8 cellular contexts compared by ENCODE assay signal in the genomic region with DNA sequence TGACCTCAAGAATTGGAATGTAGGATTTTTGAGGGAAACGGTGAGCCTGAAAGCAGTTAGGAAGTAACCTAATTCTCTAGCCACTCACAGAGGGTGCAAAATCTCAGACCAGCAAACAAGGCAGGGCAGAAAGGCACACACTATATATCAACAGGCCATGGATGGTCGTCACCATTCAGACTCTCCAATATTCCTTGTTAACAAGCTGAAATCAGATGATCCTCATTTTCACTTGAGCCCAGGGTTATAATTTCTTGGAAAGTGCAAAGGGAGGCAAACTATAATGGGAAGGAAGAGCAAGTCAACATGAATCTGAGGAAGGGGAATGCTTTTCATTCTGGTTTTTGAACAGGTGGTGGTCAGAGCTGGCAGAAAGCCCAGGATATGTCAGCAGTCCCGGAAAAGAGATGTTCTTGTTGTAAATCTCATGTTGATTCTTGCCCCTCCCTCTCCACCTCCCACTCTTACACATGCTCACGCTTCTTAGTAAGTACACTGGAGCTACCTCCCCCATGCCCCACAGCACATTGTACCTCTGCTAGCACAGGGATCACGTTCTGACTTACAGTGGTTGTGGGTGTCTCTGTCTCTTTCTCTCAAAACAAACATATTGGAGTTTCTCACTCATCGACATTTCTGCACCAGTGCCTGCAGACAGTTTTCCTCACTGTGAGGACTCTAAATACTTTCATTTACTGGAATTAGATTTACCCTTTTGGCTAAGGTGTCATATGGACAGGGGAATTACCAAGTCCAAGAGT.
DNase-seq lines count a peak whose midpoint lies in the region; ATAC-seq and TF ChIP-seq lines count a peak whose summit lies in the region.

No MANE protein-coding gene starts in this region.

- ATAC-seq in HG03135 (IDR thresholded peaks at IDR 0.05; ENCODE audit: unreplicated experiment) = peak; percentile 54
- peak; percentile 95 to 96 for ATAC-seq in activated T-cell treated with anti-CD3 and anti-CD28 coated beads, Interleukin-2, amount 50 U/mL, for 4 hours
- peak; percentile 32 for ATAC-seq in left lung
- ATAC-seq in stimulated activated effector memory CD8-positive, alpha-beta T cell treated with anti-CD3 and anti-CD28 coated beads, Interleukin-12 subunit alpha, Interleukin-12 subunit beta, amount 100 ng/mL, for 72 hours = peak; percentile 97
- ATAC-seq in GM19455 (IDR thresholded peaks at IDR 0.05; ENCODE audit: unreplicated experiment) = no peak

- H3K9me3 ChIP-seq in breast epithelium = no peaks in the 10 kb centered on the region
- peaks cover 0 to 6% of the 10 kb centered on the region in 2 donors for H3K9me3 ChIP-seq in left lung

- intact Hi-C loops in MCF 10A (cut with micrococcal nuclease) = loop anchor here (5.0 kb wide), 1 partner anchor 36 kb away; no protein-coding TSS in a partner anchor
- intact Hi-C loops in breast epithelium (cut with DNase I; ENCODE audit: low total_unique reads) = no loop called here
- intact Hi-C loops in left lung (cut with DNase I) = no loop called here

- peaks cover 46% of the 10 kb centered on the region for H3K4me1 Mint-ChIP-seq in MCF 10A (ENCODE audit: insufficient read depth, unreplicated experiment)
- H3K4me1 Mint-ChIP-seq in activated T-cell treated with anti-CD3 and anti-CD28 coated beads, Interleukin-2, amount 50 U/mL, for 4 hours (ENCODE audit: low read depth) = peaks cover 60% of the 10 kb centered on the region
- peaks cover 60% of the 10 kb centered on the region for H3K4me1 Mint-ChIP-seq in stimulated activated effector memory CD8-positive, alpha-beta T cell treated with anti-CD3 and anti-CD28 coated beads, Interleukin-12 subunit alpha, Interleukin-12 subunit beta, amount 100 ng/mL, for 72 hours

- H3K27me3 ChIP-seq in breast epithelium (no peaks in the 10 kb centered on the region), left lung (no peaks in the 10 kb centered on the region)

- CTCF ChIA-PET in MCF 10A (lab: Yijun Ruan, JAX) = interaction anchor here (0.8 kb wide), 1 partner anchor 164 kb away, joined by 3 read pairs; no protein-coding TSS in a partner anchor

- H3K27me3 Mint-ChIP-seq in MCF 10A (ENCODE audit: insufficient read depth, unreplicated experiment) = no peaks in the 10 kb centered on the region
- no peaks in the 10 kb centered on the region for H3K27me3 Mint-ChIP-seq in activated T-cell treated with anti-CD3 and anti-CD28 coated beads, Interleukin-2, amount 50 U/mL, for 4 hours (ENCODE audit: low read depth)

- no peaks in the 10 kb centered on the region for H3K36me3 Mint-ChIP-seq in MCF 10A (ENCODE audit: insufficient read depth, unreplicated experiment)
- no peaks in the 10 kb centered on the region for H3K36me3 Mint-ChIP-seq in activated T-cell treated with anti-CD3 and anti-CD28 coated beads, Interleukin-2, amount 50 U/mL, for 4 hours (ENCODE audit: insufficient read depth)
- no peaks in the 10 kb centered on the region for H3K36me3 Mint-ChIP-seq in stimulated activated effector memory CD8-positive, alpha-beta T cell treated with anti-CD3 and anti-CD28 coated beads, Interleukin-12 subunit alpha, Interleukin-12 subunit beta, amount 100 ng/mL, for 72 hours

- DNase-seq in MCF 10A (ENCODE audit: unreplicated experiment) (peak; percentile 80), breast epithelium (ENCODE audit: low spot score in 2 of 2) (no peak), NCI-H446 treated with DMSO at 0.1 percent for 48 hours (lab: John Stamatoyannopoulos, UW) (peak; percentile 91), left lung (no peak)
- DNase-seq in activated T-cell treated with anti-CD3 and anti-CD28 coated beads, Interleukin-2, amount 50 U/mL, for 4 hours = peak; percentile 41
- DNase-seq in stimulated activated effector memory CD8-positive, alpha-beta T cell treated with anti-CD3 and anti-CD28 coated beads, Interleukin-12 subunit alpha, Interleukin-12 subunit beta, amount 100 ng/mL, for 72 hours (ENCODE audit: low spot score in 2 of 2) = peak; percentile 11 to 75

- H3K27ac Mint-ChIP-seq in MCF 10A (ENCODE audit: low read depth, unreplicated experiment) = peak overlapping the region; percentile 3
- peak overlapping the region; percentile 15 for H3K27ac Mint-ChIP-seq in stimulated activated effector memory CD8-positive, alpha-beta T cell treated with anti-CD3 and anti-CD28 coated beads, Interleukin-12 subunit alpha, Interleukin-12 subunit beta, amount 100 ng/mL, for 72 hours

- peaks cover 14% of the 10 kb centered on the region for H3K9me3 Mint-ChIP-seq in MCF 10A (ENCODE audit: unreplicated experiment)
- H3K9me3 Mint-ChIP-seq in activated T-cell treated with anti-CD3 and anti-CD28 coated beads, Interleukin-2, amount 50 U/mL, for 4 hours = peaks cover 10% of the 10 kb centered on the region
- H3K9me3 Mint-ChIP-seq in stimulated activated effector memory CD8-positive, alpha-beta T cell treated with anti-CD3 and anti-CD28 coated beads, Interleukin-12 subunit alpha, Interleukin-12 subunit beta, amount 100 ng/mL, for 72 hours = peaks cover 10% of the 10 kb centered on the region

- H3K4me1 ChIP-seq in breast epithelium (peaks cover 0 to 4% of the 10 kb centered on the region in 2 donors), left lung (peaks cover 10 to 41% of the 10 kb centered on the region in 2 donors)

- no peak overlapping the region for H3K4me3 Mint-ChIP-seq in MCF 10A (ENCODE audit: unreplicated experiment)
- H3K4me3 Mint-ChIP-seq in activated T-cell treated with anti-CD3 and anti-CD28 coated beads, Interleukin-2, amount 50 U/mL, for 4 hours = no peak overlapping the region
- peak overlapping the region; percentile 45 for H3K4me3 Mint-ChIP-seq in stimulated activated effector memory CD8-positive, alpha-beta T cell treated with anti-CD3 and anti-CD28 coated beads, Interleukin-12 subunit alpha, Interleukin-12 subunit beta, amount 100 ng/mL, for 72 hours

- BruUV-seq in MCF 10A (replicated peaks; lab: Mats Ljungman, UMichigan) = no TSS peak

- H3K4me3 ChIP-seq in breast epithelium = no peak overlapping the region
- H3K4me3 ChIP-seq in left lung = no peak overlapping the region

- POLR2A ChIA-PET in MCF 10A (lab: Yijun Ruan, JAX) = interaction anchor here (0.6 to 1.1 kb wide), 3 partner anchors 12 to 1270 kb away, joined by 3 to 5 read pairs (median 4); no protein-coding TSS in a partner anchor

- TF ChIP-seq CTCF in MCF 10A (IDR thresholded peaks at IDR 0.05; ENCODE audit: unreplicated experiment) = no peak
- TF ChIP-seq CTCF in breast epithelium (IDR thresholded peaks at IDR 0.05) = no peak
- no peak for TF ChIP-seq CTCF in left lung (IDR thresholded peaks at IDR 0.05)

- no peak for TF ChIP-seq POLR2A in breast epithelium (IDR thresholded peaks at IDR 0.05)

- H3K27ac ChIP-seq in breast epithelium = peak overlapping the region in 1 of 2 donors; percentile 48
- no peak overlapping the region for H3K27ac ChIP-seq in left lung

- H3K36me3 ChIP-seq in breast epithelium = no peaks in the 10 kb centered on the region
- no peaks in the 10 kb centered on the region for H3K36me3 ChIP-seq in left lung

Comparison
In these comparisons a context has a peak if more than half of its experiments do, and no peak if none do; other contexts are left out.
1. DNase-seq: peak in MCF 10A (single experiment), NCI-H446 treated with DMSO at 0.1 percent for 48 hours (single experiment), activated T-cell treated with anti-CD3 and anti-CD28 coated beads, Interleukin-2, amount 50 U/mL, for 4 hours (single experiment) and stimulated activated effector memory CD8-positive, alpha-beta T cell treated with anti-CD3 and anti-CD28 coated beads, Interleukin-12 subunit alpha, Interleukin-12 subunit beta, amount 100 ng/mL, for 72 hours (2 of 2); none in breast epithelium (0 of 2) and left lung (0 of 2).